ENCODE assay signal across 34 cellular contexts in the genomic region with DNA sequence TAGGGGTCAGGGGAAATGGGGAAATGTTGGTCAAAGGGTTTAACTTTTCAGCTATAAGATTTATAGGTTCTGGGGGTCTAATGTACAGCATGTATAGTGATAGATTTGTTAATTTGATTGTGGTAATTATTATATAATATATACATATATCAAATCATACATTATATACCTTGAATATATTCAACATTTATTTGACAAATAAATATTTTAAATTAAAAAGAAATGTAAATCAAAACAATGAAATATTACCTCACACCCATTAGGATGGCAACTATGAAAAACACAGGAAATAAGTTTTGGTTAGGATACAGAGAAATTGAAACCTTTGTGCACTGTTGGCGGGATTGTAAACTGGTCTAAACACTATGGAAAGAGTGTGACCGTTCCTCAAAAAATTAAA.
"Had no signal": no experiment of that assay in that cellular context is flagged by ENCODE, and none has a peak within 500 bp of the region (broad histone marks: within the 10 kb centered on the region; RNA-seq: fewer than 3 reads in every experiment).

No MANE protein-coding gene starts in this region.

- H3K4me3 ChIP-seq: MG63 had no signal

- H3K27me3 ChIP-seq: MG63 had no signal

- DNase-seq: Karpas-422, Kasumi-1, MG63, MM.1S, NCI-H1048, NCI-H1092, NCI-H1092 treated with DMSO at 0.1 percent for 48 hours, NCI-H1105, NCI-H1105 treated with DMSO at 0.1 percent for 48 hours, NCI-H1417, NCI-H1417 treated with DMSO at 0.1 percent for 48 hours, NCI-H1436, NCI-H1436 treated with DMSO at 0.1 percent for 48 hours, NCI-H146, NCI-H1694, NCI-H1694 treated with DMSO at 0.1 percent for 48 hours, NCI-H187, NCI-H187 treated with DMSO at 0.1 percent for 48 hours, NCI-H1930, NCI-H2029, NCI-H2029 treated with DMSO at 0.1 percent for 48 hours, NCI-H2081, NCI-H2081 treated with DMSO at 0.1 percent for 48 hours, NCI-H2107, NCI-H2171, NCI-H2227 treated with DMSO at 0.1 percent for 48 hours, NCI-H226, NCI-H345, NCI-H446, NCI-H446 treated with DMSO at 0.1 percent for 48 hours, NCI-H510A, NCI-H510A treated with DMSO at 0.1 percent for 48 hours, NCI-H524 treated with DMSO at 0.1 percent for 48 hours, NCI-H526 had no signal
